1 cellular context compared by ENCODE assay signal in genomic region chr11:78050964-78051831, GRCh38.
TF ChIP-seq lines count a peak whose summit lies in the region.

No MANE protein-coding gene starts in this region.

TF ChIP-seq in K562, 482 proteins besides CTCF, POLR2A, EP300 and RAD21 (continued from another document and continues in another):
- 0 out of 2 replicates have a peak, but pooled peaks have one; percentile 9 for TF ChIP-seq CUX1 (CRISPR knock-in tag; IDR thresholded peaks at IDR 0.05)
- TF ChIP-seq ZNF785 (CRISPR knock-in tag; IDR thresholded peaks at IDR 0.05), result no peak
- no peak for TF ChIP-seq NRF1 (conservative IDR thresholded peaks at IDR 0.05 in 1 of 2, IDR thresholded peaks at IDR 0.05 in 1 of 2)
- 0 out of 2 replicates have a peak, but pooled peaks have one; percentile 48 for TF ChIP-seq TEAD2 (tag; IDR thresholded peaks at IDR 0.05)
- TF ChIP-seq FOXP1 (CRISPR knock-in tag; IDR thresholded peaks at IDR 0.05), result no peak
- TF ChIP-seq PHTF2 (CRISPR knock-in tag; IDR thresholded peaks at IDR 0.05), result no peak
- TF ChIP-seq CBX1 (IDR thresholded peaks at IDR 0.05; ENCODE audit: low read depth), result no peak
- no peak for TF ChIP-seq ARID2 (IDR thresholded peaks at IDR 0.05)
- TF ChIP-seq JUND (IDR thresholded peaks at IDR 0.05; ENCODE audit: borderline replicate concordance, low read depth, low read length), result peak; percentile 71
- peak; percentile 66; the same call in 1 of the 3 replicates for TF ChIP-seq JUND (tag; IDR thresholded peaks at IDR 0.05; ENCODE audit: borderline replicate concordance, low read depth, low read length)
- TF ChIP-seq HIVEP1 (CRISPR knock-in tag; IDR thresholded peaks at IDR 0.05), result no peak
- TF ChIP-seq PHB2 (IDR thresholded peaks at IDR 0.05; ENCODE audit: low read depth), result no peak
- no peak for TF ChIP-seq ZBTB8A (IDR thresholded peaks at IDR 0.05; ENCODE audit: partially characterized antibody)
- no peak for TF ChIP-seq ZBTB17 (CRISPR knock-in tag; IDR thresholded peaks at IDR 0.05)
- TF ChIP-seq ZNF551 (CRISPR knock-in tag; IDR thresholded peaks at IDR 0.05), result no peak
- TF ChIP-seq NCOA4 (IDR thresholded peaks at IDR 0.05; ENCODE audit: partially characterized antibody), result no peak
- peak; percentile 60; the same call in 1 of the 2 replicates for TF ChIP-seq DDX20 (tag; IDR thresholded peaks at IDR 0.05; ENCODE audit: low read depth)
- peak; percentile 75; the same call in 1 of the 2 replicates for TF ChIP-seq DPF2 (IDR thresholded peaks at IDR 0.05)
- TF ChIP-seq UBTF (IDR thresholded peaks at IDR 0.05; ENCODE audit: borderline replicate concordance in 1 of 2, low read depth in 2 of 2, low read length in 2 of 2), result no peak
- TF ChIP-seq ZEB2 (IDR thresholded peaks at IDR 0.05), result no peak
- no peak for TF ChIP-seq TSC22D4 (tag; IDR thresholded peaks at IDR 0.05)
- no peak for TF ChIP-seq CTCFL (IDR thresholded peaks at IDR 0.05; ENCODE audit: borderline replicate concordance, insufficient read depth, low read depth, low read length, poor library complexity, severe bottlenecking)
- TF ChIP-seq NFE2 (IDR thresholded peaks at IDR 0.05; ENCODE audit: low read depth), result 0 out of 2 replicates have a peak, but pooled peaks have one; percentile 28
- no peak for TF ChIP-seq NKRF (IDR thresholded peaks at IDR 0.05; ENCODE audit: borderline replicate concordance)
- TF ChIP-seq ARID3B (CRISPR knock-in tag; IDR thresholded peaks at IDR 0.05; ENCODE audit: borderline replicate concordance), result no peak
- no peak for TF ChIP-seq RFX5 (IDR thresholded peaks at IDR 0.05; ENCODE audit: low read depth, low read length)
- TF ChIP-seq SLC30A9 (CRISPR knock-in tag; IDR thresholded peaks at IDR 0.05), result no peak
- no peak for TF ChIP-seq ZNF146 (CRISPR knock-in tag; IDR thresholded peaks at IDR 0.05; ENCODE audit: unreplicated experiment)
- no peak for TF ChIP-seq BRCA1 (IDR thresholded peaks at IDR 0.05)
- no peak for TF ChIP-seq BRCA1 (CRISPR knock-in tag; IDR thresholded peaks at IDR 0.05)
- no peak for TF ChIP-seq ZNF586 (CRISPR knock-in tag; conservative IDR thresholded peaks at IDR 0.05)
- no peak for TF ChIP-seq NCOA1 (IDR thresholded peaks at IDR 0.05; ENCODE audit: low read depth)
- TF ChIP-seq PRDM10 (IDR thresholded peaks at IDR 0.05; ENCODE audit: partially characterized antibody), result peak; percentile 18
- TF ChIP-seq GATAD2B (IDR thresholded peaks at IDR 0.05; ENCODE audit: borderline replicate concordance), result no peak
- TF ChIP-seq SAFB (IDR thresholded peaks at IDR 0.05; ENCODE audit: borderline replicate concordance, low read depth, low read length), result no peak
- TF ChIP-seq SRF (CRISPR knock-in tag; IDR thresholded peaks at IDR 0.05), result no peak
- TF ChIP-seq ZBTB12 (CRISPR knock-in tag; IDR thresholded peaks at IDR 0.05), result no peak
- TF ChIP-seq PATZ1 (CRISPR knock-in tag; IDR thresholded peaks at IDR 0.05; ENCODE audit: borderline replicate concordance), result no peak
- TF ChIP-seq MAZ (CRISPR knock-in tag; conservative IDR thresholded peaks at IDR 0.05 in 1 of 2, IDR thresholded peaks at IDR 0.05 in 1 of 2), result peak; percentile 33 to 57; a peak in 2 of 4 replicates
- TF ChIP-seq MXI1 (IDR thresholded peaks at IDR 0.05; ENCODE audit: low read depth, low read length), result no peak
